In the genomic region with DNA sequence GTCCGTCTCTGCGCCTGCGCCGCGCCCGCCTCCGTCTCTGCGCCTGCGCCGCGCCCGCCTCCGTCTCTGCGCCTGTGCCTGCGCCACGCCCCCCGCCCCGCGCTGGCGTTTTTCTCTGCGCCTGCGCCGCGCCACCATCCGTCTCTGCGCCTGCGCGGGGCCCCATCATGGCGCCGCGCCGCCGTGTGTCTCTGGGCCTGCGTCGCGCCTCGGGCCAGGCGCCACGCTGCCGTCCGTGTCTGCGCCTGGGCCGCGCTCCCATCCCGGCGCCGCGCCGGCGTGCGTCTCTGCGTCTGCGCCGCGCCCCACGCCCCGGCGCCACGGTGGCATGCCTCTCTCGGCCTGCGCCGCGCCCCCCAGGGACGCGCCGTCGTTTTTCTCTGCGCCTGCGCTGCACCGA, we compare ENCODE assay signal across 29 cellular contexts. TPM values are rescaled to one million over a fixed set of nuclear protein-coding genes. Genes with fewer than 3 reads are reported as not detected.
A peak's percentile ranks its signal among the peaks of the same experiment; 100 is the strongest.
DNase-seq lines count a peak whose midpoint lies in the region; ATAC-seq and TF ChIP-seq lines count a peak whose summit lies in the region.
"Had no signal": no experiment of that assay in that cellular context is flagged by ENCODE, and none has a peak within 500 bp of the region (broad histone marks: within the 10 kb centered on the region; RNA-seq: fewer than 3 reads in every experiment).

No MANE protein-coding gene starts in this region.

- no peak for TF ChIP-seq CTCF in left ventricle myocardium inferior (IDR thresholded peaks at IDR 0.05; ENCODE audit: borderline replicate concordance)
- TF ChIP-seq CTCF in osteoblast (IDR thresholded peaks at IDR 0.05; ENCODE audit: extremely low read depth, low read depth, low read length): no peak
- no peak for TF ChIP-seq CTCF in PC-3 (conservative IDR thresholded peaks at IDR 0.05; ENCODE audit: low read depth, low read length)

- H4K20me1 ChIP-seq in osteoblast (ENCODE audit: insufficient read depth, low read length) (no peaks in the 10 kb centered on the region), PC-3 (ENCODE audit: low read length) (no peaks in the 10 kb centered on the region)

- ATAC-seq in Right ventricle myocardium superior (ENCODE audit: poor library complexity): peak; percentile 45
- ATAC-seq in PC-3: no peak
- ATAC-seq: activated CD4-positive, CD25-positive, alpha-beta regulatory T cell treated with anti-CD3 and anti-CD28 coated beads, Interleukin-2, amount 50 U/mL, for 24 hours; CD8-positive, alpha-beta T cell; effector memory CD8-positive, alpha-beta T cell; stimulated activated effector memory CD8-positive, alpha-beta T cell treated with anti-CD3 and anti-CD28 coated beads, Interleukin-12 subunit alpha, Interleukin-12 subunit beta, amount 100 ng/mL, for 72 hours; T-cell had no signal

- H3K4me2 ChIP-seq in osteoblast (ENCODE audit: insufficient read depth, low read length) (no peak overlapping the region), PC-3 (ENCODE audit: low read length) (no peak overlapping the region)

- H3K4me3 ChIP-seq in left ventricle myocardium inferior (no peak overlapping the region), osteoblast (ENCODE audit: insufficient read depth, low read length) (no peak overlapping the region), PC-3 (ENCODE audit: low read length) (no peak overlapping the region)
- H3K4me3 ChIP-seq: esophagus muscularis mucosa, thyroid gland had no signal

- intact Hi-C loops in Right ventricle myocardium superior (cut with DNase I): no loop called here
- intact Hi-C loops in left ventricle myocardium inferior (cut with micrococcal nuclease): no loop called here
- intact Hi-C loops in PC-3 (cut with micrococcal nuclease): no loop called here

- H2AFZ ChIP-seq in osteoblast (ENCODE audit: low read length): no peak overlapping the region
- H2AFZ ChIP-seq in PC-3 (ENCODE audit: low read length): no peak overlapping the region

- POLR2A ChIA-PET in PC-3 (lab: Charles Lee; ENCODE audit: unreplicated experiment): no interaction called here

- no TSS peak for BruUV-seq in PC-3 (replicated peaks; lab: Mats Ljungman, UMichigan)

- H3K9me3 ChIP-seq in left ventricle myocardium inferior (replicated peaks): no peaks in the 10 kb centered on the region
- H3K9me3 ChIP-seq in osteoblast (ENCODE audit: low read depth, low read length): no peaks in the 10 kb centered on the region
- H3K9me3 ChIP-seq in PC-3 (ENCODE audit: low read length): no peaks in the 10 kb centered on the region
- H3K9me3 ChIP-seq: neutrophil, thyroid gland had no signal

- no peaks in the 10 kb centered on the region for H3K9me2 ChIP-seq in PC-3 (replicated peaks; ENCODE audit: low read length)

- DNase-seq in Right ventricle myocardium superior (no peak), left ventricle myocardium inferior (no peak), islet precursor cell (peak; percentile 45), osteoblast (ENCODE audit: insufficient read length, low spot score, missing footprints) (peak; percentile 19), PC-3 (no peak), GOT3 (lab: John Stamatoyannopoulos, UW) (no peak)
- DNase-seq in activated CD4-positive, alpha-beta T cell treated with anti-CD3 and anti-CD28 coated beads, Interleukin-2, amount 50 U/mL, for 48 hours: no peak
- DNase-seq in activated naive CD4-positive, alpha-beta T cell (lab: John Stamatoyannopoulos, UW): no peak
- DNase-seq: activated gamma-delta T cell treated with Interleukin-2 at 50 U/mL for 16 hours; activated T-cell treated with anti-CD3 and anti-CD28 coated beads, Interleukin-2, amount 50 U/mL, for 1 hour; brain microvascular endothelial cell; DMS153; effector memory CD8-positive, alpha-beta T cell; foreskin melanocyte; HFFc6; hypothalamus; KG1; NCI-H146; NCI-H510A; SIG-M5; stimulated activated CD4-positive, alpha-beta T cell treated with anti-CD3 and anti-CD28 coated beads, Interleukin-2, amount 100 ng/mL, for 48 hours; T-cell had no signal

- H3K4me1 ChIP-seq in left ventricle myocardium inferior (no peaks in the 10 kb centered on the region), osteoblast (ENCODE audit: insufficient read depth, low read length) (no peaks in the 10 kb centered on the region), PC-3 (ENCODE audit: insufficient read depth, low read length) (no peaks in the 10 kb centered on the region)
- H3K4me1 ChIP-seq: esophagus muscularis mucosa, thyroid gland had no signal

- no peaks in the 10 kb centered on the region for H3F3A ChIP-seq in PC-3 (ENCODE audit: low read length, unreplicated experiment)

- H3K79me2 ChIP-seq in osteoblast (ENCODE audit: insufficient read depth, low read length) (no peaks in the 10 kb centered on the region), PC-3 (ENCODE audit: low read length) (no peaks in the 10 kb centered on the region)

- H3K27me3 ChIP-seq in left ventricle myocardium inferior (ENCODE audit: low read depth): no peaks in the 10 kb centered on the region
- no peaks in the 10 kb centered on the region for H3K27me3 ChIP-seq in osteoblast (ENCODE audit: insufficient read depth, low read length)
- H3K27me3 ChIP-seq in PC-3 (ENCODE audit: low read length): no peaks in the 10 kb centered on the region
- H3K27me3 ChIP-seq: brain microvascular endothelial cell, esophagus muscularis mucosa, neutrophil, thyroid gland had no signal

- H3K9ac ChIP-seq in PC-3 (ENCODE audit: low read length): no peak overlapping the region

- no peak overlapping the region for H3K27ac ChIP-seq in left ventricle myocardium inferior (replicated peaks)
- no peak overlapping the region for H3K27ac ChIP-seq in osteoblast (ENCODE audit: low read depth, low read length)
- H3K27ac ChIP-seq in PC-3 (ENCODE audit: low read length): no peak overlapping the region
- H3K27ac ChIP-seq: brain microvascular endothelial cell, esophagus muscularis mucosa, neutrophil, thyroid gland had no signal

- CTCF ChIA-PET in PC-3 (lab: Charles Lee): no interaction called here

- H3K36me3 ChIP-seq in left ventricle myocardium inferior: no peaks in the 10 kb centered on the region
- no peaks in the 10 kb centered on the region for H3K36me3 ChIP-seq in osteoblast (ENCODE audit: insufficient read depth, low read length)
- H3K36me3 ChIP-seq in PC-3 (ENCODE audit: low read depth, low read length): no peaks in the 10 kb centered on the region
- H3K36me3 ChIP-seq: brain microvascular endothelial cell, esophagus muscularis mucosa, neutrophil, thyroid gland had no signal

RNA-seq across cellular contexts. Expression of a gene that starts 51.8 kb away (rescaled TPM):
- total RNA-seq in Right ventricle myocardium superior (not detected), left ventricle myocardium inferior (not detected), osteoblast (not detected in 2 replicates), PC-3 (2014; rRNA removed) (not detected in 2 replicates)
- total RNA-seq: activated CD8-positive, alpha-beta T cell treated with anti-CD3 and anti-CD28 coated beads for 36 hours; CD8-positive, alpha-beta T cell; esophagus muscularis mucosa; HFFc6; T-cell; thyroid gland had no signal

RNA-seq across cellular contexts. Expression of a gene that starts 57.5 kb away (rescaled TPM):
- total RNA-seq in Right ventricle myocardium superior (not detected), left ventricle myocardium inferior (not detected), osteoblast (not detected in 2 replicates), PC-3 (2014; rRNA removed) (not detected in 2 replicates)
- total RNA-seq: activated CD8-positive, alpha-beta T cell treated with anti-CD3 and anti-CD28 coated beads for 36 hours; CD8-positive, alpha-beta T cell; esophagus muscularis mucosa; HFFc6; thyroid gland had no signal

Comparison
In these comparisons a context has a peak if more than half of its experiments do, and no peak if none do; other contexts are left out.
1. DNase-seq: peak in islet precursor cell (single experiment) and osteoblast (single experiment); none in Right ventricle myocardium superior (single experiment), left ventricle myocardium inferior (single experiment), PC-3 (single experiment), GOT3 (single experiment), activated CD4-positive, alpha-beta T cell treated with anti-CD3 and anti-CD28 coated beads, Interleukin-2, amount 50 U/mL, for 48 hours (0 of 2) and activated naive CD4-positive, alpha-beta T cell (0 of 4).